Comparison of ENCODE assay signal across 8 cellular contexts in the genomic region with DNA sequence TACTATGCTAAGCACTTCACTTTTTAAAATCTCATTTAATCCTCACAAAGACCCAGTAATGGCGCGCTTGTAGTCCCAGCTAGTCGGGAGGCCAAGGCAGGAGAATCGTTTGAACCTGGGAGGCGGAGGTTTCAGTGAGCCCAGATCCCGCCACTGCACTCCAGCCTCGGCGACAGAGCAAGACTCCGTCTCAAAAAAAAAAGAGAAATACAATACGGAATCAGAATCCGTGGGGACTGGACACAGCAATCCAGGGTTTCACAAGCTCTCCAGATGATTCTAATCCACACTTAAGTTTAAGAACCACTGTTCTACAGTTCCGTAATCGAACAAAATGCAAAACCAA. TPM values are rescaled to one million over a fixed set of nuclear protein-coding genes. Genes with fewer than 3 reads are reported as not detected.
DNase-seq lines count a peak whose midpoint lies in the region; ATAC-seq and TF ChIP-seq lines count a peak whose summit lies in the region.

No MANE protein-coding gene starts in this region.

- no peaks in the 10 kb centered on the region for H3K9me3 Mint-ChIP-seq in T-helper 2 cell treated with Interferon-gamma antibody and Interleukin-4, amounts not matched to agents 5 μg/mL and 100 μg/mL, for 36 hours
- no peaks in the 10 kb centered on the region for H3K9me3 Mint-ChIP-seq in activated naive CD8-positive, alpha-beta T cell treated with anti-CD3 and anti-CD28 coated beads, Interleukin-2, amount 50 U/mL, for 24 hours

- no peak for ATAC-seq in activated naive CD8-positive, alpha-beta T cell treated with anti-CD3 and anti-CD28 coated beads, Interleukin-2, amount 50 U/mL, for 24 hours
- ATAC-seq in HG02852 (IDR thresholded peaks at IDR 0.05; ENCODE audit: unreplicated experiment) = no peak

- DNase-seq in T-helper 2 cell treated with Interferon-gamma antibody and Interleukin-4, amounts not matched to agents 5 μg/mL and 100 μg/mL, for 36 hours (ENCODE audit: low spot score) = no peak
- DNase-seq in T-helper 2 cell (no peak), kidney epithelial cell (ENCODE audit: low read depth) (no peak), NCI-H524 treated with DMSO at 0.1 percent for 48 hours (lab: John Stamatoyannopoulos, UW) (no peak), cerebellar nuclear complex (lab: John Stamatoyannopoulos, UW) (no peak)
- no peak for DNase-seq in activated naive CD8-positive, alpha-beta T cell treated with anti-CD3 and anti-CD28 coated beads, Interleukin-2, amount 50 U/mL, for 24 hours

- no peaks in the 10 kb centered on the region for H3K27me3 Mint-ChIP-seq in T-helper 2 cell treated with Interferon-gamma antibody and Interleukin-4, amounts not matched to agents 5 μg/mL and 100 μg/mL, for 36 hours (ENCODE audit: low read depth)
- H3K27me3 Mint-ChIP-seq in activated naive CD8-positive, alpha-beta T cell treated with anti-CD3 and anti-CD28 coated beads, Interleukin-2, amount 50 U/mL, for 24 hours = no peaks in the 10 kb centered on the region

- peaks cover 9% of the 10 kb centered on the region for H3K4me1 Mint-ChIP-seq in T-helper 2 cell treated with Interferon-gamma antibody and Interleukin-4, amounts not matched to agents 5 μg/mL and 100 μg/mL, for 36 hours (ENCODE audit: low read depth)
- peaks cover 22% of the 10 kb centered on the region for H3K4me1 Mint-ChIP-seq in activated naive CD8-positive, alpha-beta T cell treated with anti-CD3 and anti-CD28 coated beads, Interleukin-2, amount 50 U/mL, for 24 hours

- no peaks in the 10 kb centered on the region for H3K36me3 Mint-ChIP-seq in T-helper 2 cell treated with Interferon-gamma antibody and Interleukin-4, amounts not matched to agents 5 μg/mL and 100 μg/mL, for 36 hours (ENCODE audit: low read depth)
- no peaks in the 10 kb centered on the region for H3K36me3 Mint-ChIP-seq in activated naive CD8-positive, alpha-beta T cell treated with anti-CD3 and anti-CD28 coated beads, Interleukin-2, amount 50 U/mL, for 24 hours (ENCODE audit: low read depth)

- H3K4me3 Mint-ChIP-seq in T-helper 2 cell treated with Interferon-gamma antibody and Interleukin-4, amounts not matched to agents 5 μg/mL and 100 μg/mL, for 36 hours = peak overlapping the region; percentile 94
- H3K4me3 Mint-ChIP-seq in activated naive CD8-positive, alpha-beta T cell treated with anti-CD3 and anti-CD28 coated beads, Interleukin-2, amount 50 U/mL, for 24 hours = peak overlapping the region; percentile 90

- no peak for TF ChIP-seq CTCF in kidney epithelial cell (IDR thresholded peaks at IDR 0.05; ENCODE audit: insufficient read depth, low read length, poor library complexity, severe bottlenecking)

- H3K27me3 ChIP-seq in kidney epithelial cell (ENCODE audit: control insufficient read depth, insufficient read depth, low read length) = peaks cover under 1% of the 10 kb centered on the region

- peak overlapping the region; percentile 94 for H3K4me3 ChIP-seq in kidney epithelial cell (ENCODE audit: low read depth, low read length)

- no peaks in the 10 kb centered on the region for H3K36me3 ChIP-seq in kidney epithelial cell (ENCODE audit: control insufficient read depth, insufficient read depth, low read length)

- H3K27ac ChIP-seq in temporal lobe (ENCODE audit: low read depth, low read length) = peak overlapping the region; percentile 38

- peak overlapping the region; percentile 93 for H3K27ac Mint-ChIP-seq in T-helper 2 cell treated with Interferon-gamma antibody and Interleukin-4, amounts not matched to agents 5 μg/mL and 100 μg/mL, for 36 hours
- peak overlapping the region; percentile 93 for H3K27ac Mint-ChIP-seq in activated naive CD8-positive, alpha-beta T cell treated with anti-CD3 and anti-CD28 coated beads, Interleukin-2, amount 50 U/mL, for 24 hours

RNA-seq across cellular contexts. Expression of a gene that starts 0.4 kb away (rescaled TPM):
- total RNA-seq in kidney epithelial cell = 47.5 and 48.0 TPM in 2 replicates
- 24.3 TPM for total RNA-seq in temporal lobe

RNA-seq across cellular contexts. Expression of a gene that starts 25.7 kb away (rescaled TPM):
- 8.9 and 11.2 TPM in 2 replicates for total RNA-seq in kidney epithelial cell
- total RNA-seq in temporal lobe = 64.4 TPM
